In genomic region chr2:232697059-232697806, GRCh38 we compare ENCODE assay signal across 8 cellular contexts. TPM values are rescaled to one million over a fixed set of nuclear protein-coding genes. Genes with fewer than 3 reads are reported as not detected.
DNase-seq lines count a peak whose midpoint lies in the region; ATAC-seq and TF ChIP-seq lines count a peak whose summit lies in the region.

GIGYF2 (plus strand) TSS chr2:232697331; CDS start chr2:232735198, 37,867 bp downstream.

- in situ Hi-C loops in HAP-1 (cut with MboI; ENCODE audit: low sequenced_read_pairs) = no loop called here

- ATAC-seq in natural killer cell treated with Interleukin-12 subunit alpha and Interleukin-12 subunit beta and Interleukin-15 and Interleukin-18, amount 100 ng/mL, for 72 hours = peak; percentile 95 to 97

- TF ChIP-seq CTCF in MM.1S (IDR thresholded peaks at IDR 0.05; ENCODE audit: low read length) (no peak), fibroblast of pulmonary artery (IDR thresholded peaks at IDR 0.05; ENCODE audit: low read length, missing control alignments) (no peak)

- H3K4me1 ChIP-seq in ES-I3 (ENCODE audit: insufficient read depth, low read length) (peaks cover 9% of the 10 kb centered on the region; the same call in 1 of the 2 replicates), HAP-1 (peaks cover 15% of the 10 kb centered on the region), MM.1S (ENCODE audit: low read length) (peaks cover 22% of the 10 kb centered on the region)

- peak within 1 kb of the TSS; percentile 97 for H3K4me3 Mint-ChIP-seq in natural killer cell treated with Interleukin-12 subunit alpha and Interleukin-12 subunit beta and Interleukin-15 and Interleukin-18, amount 100 ng/mL, for 72 hours

- peak within 1 kb of the TSS; percentile 99 for H2AFZ ChIP-seq in MM.1S (ENCODE audit: low read length)

- H3K4me3 ChIP-seq in HAP-1 (peak within 1 kb of the TSS; percentile 91), MM.1S (ENCODE audit: low read length) (peak within 1 kb of the TSS; percentile 99), fibroblast of pulmonary artery (replicated peaks; ENCODE audit: low read depth, low read length) (peak within 1 kb of the TSS; percentile 95)

- peaks cover 50% of the 10 kb centered on the region for H3K79me2 ChIP-seq in MM.1S (ENCODE audit: low read length)

- H3K9ac ChIP-seq in ES-I3 (ENCODE audit: low read depth, low read length) (peak within 1 kb of the TSS; percentile 74), MM.1S (ENCODE audit: low read length) (peak within 1 kb of the TSS; percentile 95)

- DNase-seq in HAP-1 (ENCODE audit: low spot score in 2 of 2) (peak; percentile 96 to 99), MM.1S (peak; percentile 90), SHP77 treated with DMSO at 0.1 percent for 48 hours (lab: John Stamatoyannopoulos, UW) (peak; percentile 88), fibroblast of pulmonary artery (ENCODE audit: low read depth) (peak; percentile 96)
- DNase-seq in activated effector memory CD4-positive, alpha-beta T cell treated with Interleukin-2 at 50 U/mL for 16 hours = peak; percentile 90
- peak; percentile 95 for DNase-seq in natural killer cell treated with Interleukin-12 subunit alpha and Interleukin-12 subunit beta and Interleukin-15 and Interleukin-18, amount 100 ng/mL, for 72 hours (ENCODE audit: low spot score)
- DNase-seq in stimulated activated naive CD4-positive, alpha-beta T cell treated with Interleukin-2 at 50 U/mL for 16 hours (lab: John Stamatoyannopoulos, UW) = peak; percentile 93

- H3K27ac Mint-ChIP-seq in natural killer cell treated with Interleukin-12 subunit alpha and Interleukin-12 subunit beta and Interleukin-15 and Interleukin-18, amount 100 ng/mL, for 72 hours = peak within 1 kb of the TSS; percentile 73 to 95

- H3K9me3 ChIP-seq in ES-I3 (ENCODE audit: control insufficient read depth, insufficient read depth, low read length) = no peaks in the 10 kb centered on the region
- no peaks in the 10 kb centered on the region for H3K9me3 ChIP-seq in HAP-1
- no peaks in the 10 kb centered on the region for H3K9me3 ChIP-seq in MM.1S (replicated peaks; ENCODE audit: insufficient read depth, low read length)

- no peaks in the 10 kb centered on the region for H3K9me2 ChIP-seq in MM.1S (replicated peaks; ENCODE audit: insufficient read depth, low read length)

- peak within 1 kb of the TSS; percentile 63; the same call in 1 of the 2 replicates for H3K27ac ChIP-seq in MM.1S (ENCODE audit: low read length)

- no peaks in the 10 kb centered on the region for H3K36me3 ChIP-seq in ES-I3 (ENCODE audit: insufficient read depth, low read length)
- peaks cover 16% of the 10 kb centered on the region for H3K36me3 ChIP-seq in HAP-1 (replicated peaks)
- H3K36me3 ChIP-seq in MM.1S (replicated peaks; ENCODE audit: insufficient read depth, low read length) = peaks cover 5% of the 10 kb centered on the region; the same call in 1 of the 2 replicates

- H3K27me3 ChIP-seq in HAP-1 (ENCODE audit: low read depth) = no peaks in the 10 kb centered on the region
- H3K27me3 ChIP-seq in MM.1S (replicated peaks; ENCODE audit: insufficient read depth, low read length) = no peaks in the 10 kb centered on the region

- peak within 1 kb of the TSS; percentile 89 for H3K4me2 ChIP-seq in MM.1S (ENCODE audit: low read depth, low read length)

- H3K36me3 Mint-ChIP-seq in natural killer cell treated with Interleukin-12 subunit alpha and Interleukin-12 subunit beta and Interleukin-15 and Interleukin-18, amount 100 ng/mL, for 72 hours = peaks cover 17% of the 10 kb centered on the region

- peaks cover 4% of the 10 kb centered on the region; the same call in 1 of the 2 replicates for H4K20me1 ChIP-seq in MM.1S (ENCODE audit: insufficient read depth, low read length)

- H3K27me3 Mint-ChIP-seq in natural killer cell treated with Interleukin-12 subunit alpha and Interleukin-12 subunit beta and Interleukin-15 and Interleukin-18, amount 100 ng/mL, for 72 hours = no peaks in the 10 kb centered on the region

- H3K9me3 Mint-ChIP-seq in natural killer cell treated with Interleukin-12 subunit alpha and Interleukin-12 subunit beta and Interleukin-15 and Interleukin-18, amount 100 ng/mL, for 72 hours = no peaks in the 10 kb centered on the region

- H3F3A ChIP-seq in MM.1S (ENCODE audit: insufficient read depth, low read length) = 0 out of 2 replicates have a peak, but pooled peaks cover 3% of the 10 kb centered on the region

- H3K4me1 Mint-ChIP-seq in natural killer cell treated with Interleukin-12 subunit alpha and Interleukin-12 subunit beta and Interleukin-15 and Interleukin-18, amount 100 ng/mL, for 72 hours (ENCODE audit: low read depth in 2 of 2) = peaks cover 29% of the 10 kb centered on the region in 2 donors

RNA-seq across cellular contexts. Expression of gene GIGYF2, which starts in this region (rescaled TPM):
- total RNA-seq in natural killer cell treated with Interleukin-12 subunit alpha and Interleukin-12 subunit beta and Interleukin-15 and Interleukin-18, amount 100 ng/mL, for 72 hours = 100 to 1,000 TPM in 1 of 2 donors, 10 to 100 TPM in 1; 91.5 to 101 TPM

Comparison
In these comparisons a context has a peak if more than half of its experiments do, and no peak if none do; other contexts are left out.
1. Peak in every context shown above with its lines: DNase-seq, ATAC-seq, H3K4me3 ChIP-seq and H3K27ac ChIP-seq.